In genomic region chr11:63938481-63939350, GRCh38 we compare ENCODE assay signal across 8 cellular contexts. TPM values are rescaled to one million over a fixed set of nuclear protein-coding genes. Genes with fewer than 3 reads are reported as not detected.
DNase-seq lines count a peak whose midpoint lies in the region; ATAC-seq and TF ChIP-seq lines count a peak whose summit lies in the region.

Gene NAA40 (plus strand): TSS chr11:63939002. CDS start chr11:63939097, 95 bp downstream.

- no peaks in the 10 kb centered on the region for H3K9me3 Mint-ChIP-seq in activated naive CD4-positive, alpha-beta T cell treated with anti-CD3 and anti-CD28 coated beads for 36 hours

- peak within 1 kb of the TSS; percentile 52 for H3K27ac Mint-ChIP-seq in activated naive CD4-positive, alpha-beta T cell treated with anti-CD3 and anti-CD28 coated beads for 36 hours

- peak; percentile 90 for ATAC-seq in HG02571 (IDR thresholded peaks at IDR 0.05; ENCODE audit: unreplicated experiment)
- ATAC-seq in omental fat pad (ENCODE audit: low FRiP score) = peak; percentile 98

- CTCF ChIA-PET in activated naive CD4-positive, alpha-beta T cell treated with anti-CD3 and anti-CD28 coated beads for 36 hours (lab: Charles Lee) = interaction anchor here (0.8 to 2.0 kb wide), 2 partner anchors 7 to 102 kb away, joined by 3 to 6 read pairs; no protein-coding TSS in a partner anchor

- no peaks in the 10 kb centered on the region for H3K4me1 ChIP-seq in testis

- TF ChIP-seq POLR2A in NB4 (IDR thresholded peaks at IDR 0.05; ENCODE audit: extremely low read depth, insufficient read length) = peak; percentile 55
- TF ChIP-seq POLR2A in testis (IDR thresholded peaks at IDR 0.05) = no peak

- peaks cover 13% of the 10 kb centered on the region for H3K4me1 Mint-ChIP-seq in activated naive CD4-positive, alpha-beta T cell treated with anti-CD3 and anti-CD28 coated beads for 36 hours (ENCODE audit: low read depth)

- H3K27me3 Mint-ChIP-seq in activated naive CD4-positive, alpha-beta T cell treated with anti-CD3 and anti-CD28 coated beads for 36 hours (ENCODE audit: low read depth) = no peaks in the 10 kb centered on the region

- peak within 1 kb of the TSS; percentile 77 for H3K4me3 Mint-ChIP-seq in activated naive CD4-positive, alpha-beta T cell treated with anti-CD3 and anti-CD28 coated beads for 36 hours

- peak within 1 kb of the TSS; percentile 40 to 73 for H3K27ac ChIP-seq in testis

- no peaks in the 10 kb centered on the region for H3K36me3 Mint-ChIP-seq in activated naive CD4-positive, alpha-beta T cell treated with anti-CD3 and anti-CD28 coated beads for 36 hours (ENCODE audit: low read depth)

- no peaks in the 10 kb centered on the region for H3K9me3 ChIP-seq in testis

- TF ChIP-seq CTCF in NB4 (IDR thresholded peaks at IDR 0.05; ENCODE audit: low read depth, low read length) = no peak
- no peak for TF ChIP-seq CTCF in omental fat pad (IDR thresholded peaks at IDR 0.05)
- TF ChIP-seq CTCF in testis (IDR thresholded peaks at IDR 0.05) = peak in 2 of 3 experiments; percentile 13 to 43

- peak; percentile 99 for DNase-seq in NB4 (ENCODE audit: low read depth)
- DNase-seq in SK-N-DZ (ENCODE audit: low spot score) = peak; percentile 97
- DNase-seq in activated naive CD4-positive, alpha-beta T cell treated with anti-CD3 and anti-CD28 coated beads for 36 hours = peak; percentile 90
- DNase-seq in germinal center (ENCODE audit: low spot score) = peak; percentile 97
- peak; percentile 65 for DNase-seq in omental fat pad (ENCODE audit: low spot score)
- DNase-seq in testis = peak; percentile 95

- peak within 1 kb of the TSS; percentile 90 for H3K4me3 ChIP-seq in GM08714 (ENCODE audit: low read length)
- peak within 1 kb of the TSS; percentile 69 for H3K4me3 ChIP-seq in NB4 (ENCODE audit: low read depth, low read length)
- peak within 1 kb of the TSS; percentile 74 to 90 for H3K4me3 ChIP-seq in testis

- intact Hi-C loops in activated naive CD4-positive, alpha-beta T cell treated with anti-CD3 and anti-CD28 coated beads for 36 hours (cut with micrococcal nuclease) = loop anchor here (1.0 to 5.0 kb wide), 5 partner anchors 21 to 171 kb away; partner anchors contain the start of genes COX8A, RCOR2 and ZFTA
- intact Hi-C loops in testis (cut with DNase I; ENCODE audit: low total_unique reads) = no loop called here

- H3K36me3 ChIP-seq in testis (ENCODE audit: low read depth, missing control alignments) = no peaks in the 10 kb centered on the region

- WGBS in testis, 2 donors = 0% methylated on average over 24 to 66 of the region's 86 CpGs

- no peaks in the 10 kb centered on the region for H3K27me3 ChIP-seq in testis

RNA-seq across cellular contexts. Expression of gene NAA40, which starts in this region (rescaled TPM):
- 65.1 and 69.4 TPM in 2 replicates for polyA plus RNA-seq in SK-N-DZ (2014; cell fraction: cytosol; rRNA removed)
- 88.4 and 112 TPM in 2 replicates for polyA plus RNA-seq in SK-N-DZ (2014; cell fraction: nucleus; rRNA removed)
- 10 to 100 TPM; 10.3 to 13.2 TPM for total RNA-seq in activated naive CD4-positive, alpha-beta T cell treated with anti-CD3 and anti-CD28 coated beads for 36 hours
- total RNA-seq in omental fat pad (10 to 100 TPM in 2 of 4 donors, 1 to 10 TPM in 2; 5.4 to 14.5 (median 8.2) TPM), testis (10 to 100 TPM; 44.8 to 57.5 TPM)
- 49.7 TPM for polyA plus RNA-seq in testis (ENCODE audit: insufficient read depth, low read depth, low replicate concordance)

Comparison
In these comparisons a context has a peak if more than half of its experiments do, and no peak if none do; other contexts are left out.
1. Peak in every context shown above with its lines: DNase-seq, ATAC-seq, H3K4me3 ChIP-seq and H3K27ac ChIP-seq.
2. CTCF ChIP-seq: peak in testis (2 of 3); none in NB4 (single experiment) and omental fat pad (0 of 3).